9 cellular contexts compared by ENCODE assay signal in the genomic region with DNA sequence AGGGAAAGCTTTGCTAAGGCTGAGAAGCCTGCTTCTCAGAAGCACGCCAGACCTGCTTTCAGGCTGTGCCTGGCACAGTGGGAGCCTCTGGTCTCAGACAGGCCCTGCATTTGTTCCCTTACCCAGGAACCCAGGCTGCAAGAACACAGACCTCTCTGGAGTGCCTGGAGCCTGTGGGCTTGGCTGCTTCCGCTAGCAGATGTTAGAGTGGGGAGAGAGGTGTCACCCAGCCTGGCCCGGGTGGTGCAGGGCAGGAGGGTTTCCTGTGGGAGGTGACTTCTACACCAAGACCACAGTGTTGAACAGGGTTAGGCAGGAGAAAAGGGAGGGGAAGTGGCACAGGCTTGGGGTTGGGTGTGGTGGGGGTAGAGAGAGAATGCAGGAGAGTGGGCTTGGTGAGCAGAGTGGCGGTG. TPM values are rescaled to one million over a fixed set of nuclear protein-coding genes. Genes with fewer than 3 reads are reported as not detected.
DNase-seq lines count a peak whose midpoint lies in the region; ATAC-seq and TF ChIP-seq lines count a peak whose summit lies in the region.
"Had no signal": no experiment of that assay in that cellular context is flagged by ENCODE, and none has a peak within 500 bp of the region (broad histone marks: within the 10 kb centered on the region; RNA-seq: fewer than 3 reads in every experiment).

No MANE protein-coding gene starts in this region.

- peaks cover 16% of the 10 kb centered on the region for H3K4me1 ChIP-seq in osteoblast (ENCODE audit: insufficient read depth, low read length)
- no peaks in the 10 kb centered on the region for H3K4me1 ChIP-seq in BE2C
- peaks cover 10% of the 10 kb centered on the region for H3K4me1 ChIP-seq in hepatocyte (ENCODE audit: insufficient read depth)

- peak; percentile 46 for DNase-seq in T-helper 9 cell
- DNase-seq in activated naive CD8-positive, alpha-beta T cell treated with anti-CD3 and anti-CD28 coated beads, Interleukin-2, amount 10 ng/mL, durations not matched to agents 7 days and 5 days = peak; percentile 81
- peak; percentile 60 for DNase-seq in stimulated activated CD8-positive, alpha-beta memory T cell treated with anti-CD3 and anti-CD28 coated beads, Interleukin-12 subunit alpha, Interleukin-12 subunit beta, amount 100 ng/mL, for 4 hours (ENCODE audit: low read depth)
- no peak for DNase-seq in retina
- DNase-seq in osteoblast (ENCODE audit: insufficient read length, low spot score, missing footprints) = no peak
- no peak for DNase-seq in BE2C
- no peak for DNase-seq in hepatocyte (ENCODE audit: low spot score)
- DNase-seq: nephron progenitor cell had no signal

- H4K20me1 ChIP-seq in osteoblast (ENCODE audit: insufficient read depth, low read length) (no peaks in the 10 kb centered on the region), hepatocyte (ENCODE audit: insufficient read depth, poor library complexity, severe bottlenecking) (no peaks in the 10 kb centered on the region)

- peak overlapping the region; percentile 77 for H3K4me3 Mint-ChIP-seq in activated naive CD8-positive, alpha-beta T cell treated with anti-CD3 and anti-CD28 coated beads, Interleukin-2, amount 10 ng/mL, durations not matched to agents 7 days and 5 days
- H3K4me3 Mint-ChIP-seq: nephron progenitor cell had no signal

- peak; percentile 61 for ATAC-seq in GM21381 (IDR thresholded peaks at IDR 0.05; ENCODE audit: unreplicated experiment)
- peak; percentile 89 for ATAC-seq in activated naive CD8-positive, alpha-beta T cell treated with anti-CD3 and anti-CD28 coated beads, Interleukin-2, amount 10 ng/mL, durations not matched to agents 7 days and 5 days (ENCODE audit: low read depth)

- no peaks in the 10 kb centered on the region for H3K9me2 ChIP-seq in hepatocyte (replicated peaks; ENCODE audit: insufficient read depth)

- H2AFZ ChIP-seq in osteoblast (ENCODE audit: low read length) (no peak overlapping the region), hepatocyte (no peak overlapping the region)

- H3K79me2 ChIP-seq in osteoblast (ENCODE audit: insufficient read depth, low read length) (no peaks in the 10 kb centered on the region), hepatocyte (no peaks in the 10 kb centered on the region)

- peaks cover 10% of the 10 kb centered on the region for H3K27me3 ChIP-seq in osteoblast (ENCODE audit: insufficient read depth, low read length)
- no peaks in the 10 kb centered on the region for H3K27me3 ChIP-seq in BE2C
- no peaks in the 10 kb centered on the region for H3K27me3 ChIP-seq in hepatocyte

- H3K4me2 ChIP-seq in osteoblast (ENCODE audit: insufficient read depth, low read length) (no peak overlapping the region), hepatocyte (no peak overlapping the region)

- H3K27ac ChIP-seq in osteoblast (ENCODE audit: low read depth, low read length) = no peak overlapping the region
- H3K27ac ChIP-seq in hepatocyte = no peak overlapping the region

- H3K4me1 Mint-ChIP-seq in activated naive CD8-positive, alpha-beta T cell treated with anti-CD3 and anti-CD28 coated beads, Interleukin-2, amount 10 ng/mL, durations not matched to agents 7 days and 5 days = peaks cover 54% of the 10 kb centered on the region

- 71% methylated on average over 4 of the region's 4 CpGs for WGBS in hepatocyte (ENCODE audit: low lambda C conversion rate, missing lambda C conversion rate)

- TF ChIP-seq CTCF in osteoblast (IDR thresholded peaks at IDR 0.05; ENCODE audit: extremely low read depth, low read depth, low read length) (no peak), BE2C (IDR thresholded peaks at IDR 0.05; ENCODE audit: low read depth, low read length) (no peak), hepatocyte (IDR thresholded peaks at IDR 0.05; ENCODE audit: poor library complexity) (no peak)

- H3K4me3 ChIP-seq in osteoblast (ENCODE audit: insufficient read depth, low read length) (no peak overlapping the region), BE2C (ENCODE audit: low read depth, low read length) (no peak overlapping the region), hepatocyte (no peak overlapping the region)

- no peaks in the 10 kb centered on the region for H3K27me3 Mint-ChIP-seq in activated naive CD8-positive, alpha-beta T cell treated with anti-CD3 and anti-CD28 coated beads, Interleukin-2, amount 10 ng/mL, durations not matched to agents 7 days and 5 days

- H3K36me3 ChIP-seq in osteoblast (ENCODE audit: insufficient read depth, low read length) (no peaks in the 10 kb centered on the region), BE2C (no peaks in the 10 kb centered on the region), hepatocyte (replicated peaks; ENCODE audit: insufficient read depth, low read depth) (no peaks in the 10 kb centered on the region)

- peaks cover 7% of the 10 kb centered on the region for H3K9me3 Mint-ChIP-seq in activated naive CD8-positive, alpha-beta T cell treated with anti-CD3 and anti-CD28 coated beads, Interleukin-2, amount 10 ng/mL, durations not matched to agents 7 days and 5 days

- peaks cover 15% of the 10 kb centered on the region for H3K36me3 Mint-ChIP-seq in activated naive CD8-positive, alpha-beta T cell treated with anti-CD3 and anti-CD28 coated beads, Interleukin-2, amount 10 ng/mL, durations not matched to agents 7 days and 5 days

- peak overlapping the region; percentile 93 for H3K27ac Mint-ChIP-seq in activated naive CD8-positive, alpha-beta T cell treated with anti-CD3 and anti-CD28 coated beads, Interleukin-2, amount 10 ng/mL, durations not matched to agents 7 days and 5 days
- H3K27ac Mint-ChIP-seq: nephron progenitor cell had no signal

- POLR2A ChIA-PET in activated naive CD8-positive, alpha-beta T cell treated with anti-CD3 and anti-CD28 coated beads, Interleukin-2, amount 10 ng/mL, durations not matched to agents 7 days and 5 days (lab: Charles Lee) = interaction anchor here (0.8 to 5.1 kb wide), 10 partner anchors 9 to 143 kb away, joined by 3 to 60 read pairs (median 8); a partner anchor contains a TSS

- H3K9me3 ChIP-seq in osteoblast (ENCODE audit: low read depth, low read length) (no peaks in the 10 kb centered on the region), BE2C (no peaks in the 10 kb centered on the region), hepatocyte (ENCODE audit: low read depth) (no peaks in the 10 kb centered on the region)

RNA-seq across cellular contexts. Expression of a gene that starts 35.8 kb away (rescaled TPM):
- total RNA-seq in activated naive CD8-positive, alpha-beta T cell treated with anti-CD3 and anti-CD28 coated beads, Interleukin-2, amount 10 ng/mL, durations not matched to agents 7 days and 5 days = 1 to 10 TPM; 4.3 to 5.6 TPM
- 0.29 and 0.72 TPM in 2 replicates for total RNA-seq in osteoblast
- 2.7 TPM for polyA plus RNA-seq in BE2C (2012; ENCODE audit: insufficient read depth, insufficient read length, low read depth)
- total RNA-seq in hepatocyte = 29.6 and 45.9 TPM in 2 replicates
- 58.0 and 61.1 TPM in 2 replicates for polyA plus RNA-seq in hepatocyte

RNA-seq across cellular contexts. Expression of a gene that starts 50.2 kb away (rescaled TPM):
- 10 to 100 TPM; 14.3 to 15.7 TPM for total RNA-seq in activated naive CD8-positive, alpha-beta T cell treated with anti-CD3 and anti-CD28 coated beads, Interleukin-2, amount 10 ng/mL, durations not matched to agents 7 days and 5 days
- total RNA-seq in osteoblast = not detected in 2 replicates
- 0.09 TPM for polyA plus RNA-seq in BE2C (2012; ENCODE audit: insufficient read depth, insufficient read length, low read depth)
- 1.1 and 2.2 TPM in 2 replicates for total RNA-seq in hepatocyte
- 1.9 and 2.9 TPM in 2 replicates for polyA plus RNA-seq in hepatocyte

RNA-seq across cellular contexts. Expression of a gene that starts 56.2 kb away (rescaled TPM):
- 10 to 100 TPM; 11.3 to 15.1 TPM for total RNA-seq in activated naive CD8-positive, alpha-beta T cell treated with anti-CD3 and anti-CD28 coated beads, Interleukin-2, amount 10 ng/mL, durations not matched to agents 7 days and 5 days
- total RNA-seq in osteoblast = 9.8 and 10.6 TPM in 2 replicates
- polyA plus RNA-seq in BE2C (2012; ENCODE audit: insufficient read depth, insufficient read length, low read depth) = 12.8 TPM
- 10.5 and 11.4 TPM in 2 replicates for total RNA-seq in hepatocyte
- polyA plus RNA-seq in hepatocyte = 13.1 and 17.2 TPM in 2 replicates

Comparison
In these comparisons a context has a peak if more than half of its experiments do, and no peak if none do; other contexts are left out.
1. DNase-seq: peak in T-helper 9 cell (single experiment), activated naive CD8-positive, alpha-beta T cell treated with anti-CD3 and anti-CD28 coated beads, Interleukin-2, amount 10 ng/mL, durations not matched to agents 7 days and 5 days (single experiment) and stimulated activated CD8-positive, alpha-beta memory T cell treated with anti-CD3 and anti-CD28 coated beads, Interleukin-12 subunit alpha, Interleukin-12 subunit beta, amount 100 ng/mL, for 4 hours (single experiment); none in retina (single experiment), osteoblast (single experiment), BE2C (single experiment) and hepatocyte (single experiment).